Comparison of ENCODE assay signal across 18 cellular contexts in genomic region chr5:131389869-131390265, GRCh38.
DNase-seq lines count a peak whose midpoint lies in the region; ATAC-seq and TF ChIP-seq lines count a peak whose summit lies in the region.
"Had no signal": no experiment of that assay in that cellular context is flagged by ENCODE, and none has a peak within 500 bp of the region (broad histone marks: within the 10 kb centered on the region; RNA-seq: fewer than 3 reads in every experiment).

No MANE protein-coding gene starts in this region.

- H3K9me3 ChIP-seq in effector memory CD4-positive, alpha-beta T cell (ENCODE audit: control insufficient read depth, low read length) = no peaks in the 10 kb centered on the region
- H3K9me3 ChIP-seq in PC-3 (ENCODE audit: low read length) = no peaks in the 10 kb centered on the region
- H3K9me3 ChIP-seq: pancreas had no signal

- H3K27ac ChIP-seq in effector memory CD4-positive, alpha-beta T cell (ENCODE audit: insufficient read depth, low read length, poor library complexity, severe bottlenecking) = peak overlapping the region; percentile 51
- H3K27ac ChIP-seq in PC-3 (ENCODE audit: low read length) = no peak overlapping the region
- H3K27ac ChIP-seq: pancreas had no signal

- peaks cover 23% of the 10 kb centered on the region for H3K4me1 ChIP-seq in effector memory CD4-positive, alpha-beta T cell (ENCODE audit: control insufficient read depth, insufficient read depth, low read length, poor library complexity, severe bottlenecking)
- H3K4me1 ChIP-seq in PC-3 (ENCODE audit: insufficient read depth, low read length) = peaks cover 8% of the 10 kb centered on the region; the same call in 1 of the 2 replicates

- H3K4me2 ChIP-seq in PC-3 (ENCODE audit: low read length) = no peak overlapping the region

- no peaks in the 10 kb centered on the region for H3F3A ChIP-seq in PC-3 (ENCODE audit: low read length, unreplicated experiment)

- H3K36me3 Mint-ChIP-seq in activated naive CD4-positive, alpha-beta T cell treated with anti-CD3 and anti-CD28 coated beads, Interleukin-2, amount 50 U/mL, for 24 hours = peaks cover 37% of the 10 kb centered on the region
- peaks cover 84% of the 10 kb centered on the region for H3K36me3 Mint-ChIP-seq in activated B cell treated with CpG ODN at 0.5 μM for 24 hours (ENCODE audit: low read depth)
- peaks cover 47 to 59% of the 10 kb centered on the region in 2 donors for H3K36me3 Mint-ChIP-seq in stimulated activated naive B cell treated with anti-CD40 and anti-IgM and Interleukin-4, amounts not matched to agents 10 μg/mL and 1 μg/mL and 100 μg/mL, for 72 hours

- H3K79me2 ChIP-seq in PC-3 (ENCODE audit: low read length) = no peaks in the 10 kb centered on the region

- CTCF ChIA-PET in activated B cell treated with CpG ODN at 0.5 μM for 24 hours (lab: Charles Lee) = no interaction called here
- CTCF ChIA-PET in PC-3 (lab: Charles Lee) = no interaction called here

- POLR2A ChIA-PET in activated B cell treated with CpG ODN at 0.5 μM for 24 hours (lab: Charles Lee) (no interaction called here), PC-3 (lab: Charles Lee; ENCODE audit: unreplicated experiment) (no interaction called here)

- intact Hi-C loops in activated B cell treated with CpG ODN at 0.5 μM for 24 hours (cut with micrococcal nuclease) (no loop called here), PC-3 (cut with micrococcal nuclease) (loop anchor here (10.0 kb wide), 1 partner anchor 225 kb away; the partner anchor contains the start of gene HINT1)

- no peaks in the 10 kb centered on the region for H3K9me3 Mint-ChIP-seq in activated naive CD4-positive, alpha-beta T cell treated with anti-CD3 and anti-CD28 coated beads, Interleukin-2, amount 50 U/mL, for 24 hours
- H3K9me3 Mint-ChIP-seq in activated B cell treated with CpG ODN at 0.5 μM for 24 hours = no peaks in the 10 kb centered on the region
- H3K9me3 Mint-ChIP-seq in stimulated activated naive B cell treated with anti-CD40 and anti-IgM and Interleukin-4, amounts not matched to agents 10 μg/mL and 1 μg/mL and 100 μg/mL, for 72 hours = no peaks in the 10 kb centered on the region

- H3K9me2 ChIP-seq in PC-3 (replicated peaks; ENCODE audit: low read length) = no peaks in the 10 kb centered on the region

- H3K36me3 ChIP-seq in effector memory CD4-positive, alpha-beta T cell (ENCODE audit: control insufficient read depth, insufficient read depth, low read length) = peaks cover 34% of the 10 kb centered on the region
- H3K36me3 ChIP-seq in PC-3 (ENCODE audit: low read depth, low read length) = peaks cover 12% of the 10 kb centered on the region

- in situ Hi-C loops in GM13976 (cut with MboI; ENCODE audit: low sequenced_read_pairs, unreplicated experiment) = loop anchor here (25.0 kb wide), 1 partner anchor 228 kb away; the partner anchor contains the start of genes HINT1 and LYRM7

- TF ChIP-seq CTCF in activated B cell treated with CpG ODN at 0.5 μM for 24 hours (IDR thresholded peaks at IDR 0.05) (no peak), PC-3 (conservative IDR thresholded peaks at IDR 0.05; ENCODE audit: low read depth, low read length) (no peak), GM13976 (IDR thresholded peaks at IDR 0.05; ENCODE audit: borderline replicate concordance, control extremely low read depth, extremely low read depth, insufficient read depth, missing control alignments) (no peak)

- peaks cover 81% of the 10 kb centered on the region for H3K4me1 Mint-ChIP-seq in activated naive CD4-positive, alpha-beta T cell treated with anti-CD3 and anti-CD28 coated beads, Interleukin-2, amount 50 U/mL, for 24 hours
- peaks cover 41% of the 10 kb centered on the region for H3K4me1 Mint-ChIP-seq in activated B cell treated with CpG ODN at 0.5 μM for 24 hours
- H3K4me1 Mint-ChIP-seq in stimulated activated naive B cell treated with anti-CD40 and anti-IgM and Interleukin-4, amounts not matched to agents 10 μg/mL and 1 μg/mL and 100 μg/mL, for 72 hours = peaks cover 18 to 53% of the 10 kb centered on the region in 2 donors

- BruUV-seq in PC-3 (replicated peaks; lab: Mats Ljungman, UMichigan) = no TSS peak

- H3K4me3 Mint-ChIP-seq in activated naive CD4-positive, alpha-beta T cell treated with anti-CD3 and anti-CD28 coated beads, Interleukin-2, amount 50 U/mL, for 24 hours = peak overlapping the region; percentile 40
- no peak overlapping the region for H3K4me3 Mint-ChIP-seq in activated B cell treated with CpG ODN at 0.5 μM for 24 hours
- peak overlapping the region; percentile 22 to 42 for H3K4me3 Mint-ChIP-seq in stimulated activated naive B cell treated with anti-CD40 and anti-IgM and Interleukin-4, amounts not matched to agents 10 μg/mL and 1 μg/mL and 100 μg/mL, for 72 hours

- no peak overlapping the region for H3K9ac ChIP-seq in PC-3 (ENCODE audit: low read length)

- no peak overlapping the region for H2AFZ ChIP-seq in PC-3 (ENCODE audit: low read length)

- DNase-seq in activated naive CD4-positive, alpha-beta T cell treated with Interleukin-2 at 50 U/mL for 16 hours = no peak
- DNase-seq in activated B cell treated with CpG ODN at 0.5 μM for 24 hours (no peak), hippocampal formation (lab: John Stamatoyannopoulos, UW) (no peak), PC-3 (no peak), GM13976 (ENCODE audit: low spot score) (no peak)
- no peak for DNase-seq in effector memory CD4-positive, alpha-beta T cell
- DNase-seq in stimulated activated naive B cell treated with anti-CD40 and anti-IgM and Interleukin-4, amounts not matched to agents 10 μg/mL and 1 μg/mL and 100 μg/mL, for 72 hours = no peak
- DNase-seq: activated CD4-positive, CD25-positive, alpha-beta regulatory T cell; amygdala; caudate nucleus; effector CD4-positive, alpha-beta T cell; glutamatergic neuron; NCI-H187 treated with DMSO at 0.1 percent for 48 hours; NCI-H446; pancreas; substantia nigra had no signal

- no peak overlapping the region for H3K4me3 ChIP-seq in effector memory CD4-positive, alpha-beta T cell (ENCODE audit: insufficient read depth, low read depth, low read length, poor library complexity, severe bottlenecking)
- no peak overlapping the region for H3K4me3 ChIP-seq in PC-3 (ENCODE audit: low read length)
- H3K4me3 ChIP-seq: K562, pancreas had no signal

- no peaks in the 10 kb centered on the region for H3K27me3 Mint-ChIP-seq in activated naive CD4-positive, alpha-beta T cell treated with anti-CD3 and anti-CD28 coated beads, Interleukin-2, amount 50 U/mL, for 24 hours
- no peaks in the 10 kb centered on the region for H3K27me3 Mint-ChIP-seq in activated B cell treated with CpG ODN at 0.5 μM for 24 hours
- H3K27me3 Mint-ChIP-seq in stimulated activated naive B cell treated with anti-CD40 and anti-IgM and Interleukin-4, amounts not matched to agents 10 μg/mL and 1 μg/mL and 100 μg/mL, for 72 hours = no peaks in the 10 kb centered on the region

- H3K27me3 ChIP-seq in effector memory CD4-positive, alpha-beta T cell (replicated peaks; ENCODE audit: control insufficient read depth, insufficient read depth, low read length, poor library complexity, severe bottlenecking) = no peaks in the 10 kb centered on the region
- H3K27me3 ChIP-seq in PC-3 (ENCODE audit: low read length) = no peaks in the 10 kb centered on the region
- H3K27me3 ChIP-seq: pancreas had no signal

- peak overlapping the region; percentile 98 for H3K27ac Mint-ChIP-seq in activated naive CD4-positive, alpha-beta T cell treated with anti-CD3 and anti-CD28 coated beads, Interleukin-2, amount 50 U/mL, for 24 hours
- peak overlapping the region; percentile 41 for H3K27ac Mint-ChIP-seq in activated B cell treated with CpG ODN at 0.5 μM for 24 hours
- H3K27ac Mint-ChIP-seq in stimulated activated naive B cell treated with anti-CD40 and anti-IgM and Interleukin-4, amounts not matched to agents 10 μg/mL and 1 μg/mL and 100 μg/mL, for 72 hours = peak overlapping the region; percentile 63

- no peaks in the 10 kb centered on the region for H4K20me1 ChIP-seq in PC-3 (ENCODE audit: low read length)

- ATAC-seq in activated B cell treated with CpG ODN at 0.5 μM for 24 hours (ENCODE audit: low read depth) (no peak), PC-3 (no peak)
- ATAC-seq in stimulated activated naive B cell treated with anti-CD40 and anti-IgM and Interleukin-4, amounts not matched to agents 10 μg/mL and 1 μg/mL and 100 μg/mL, for 72 hours (replicated peaks) = no peak
- ATAC-seq: K562, pancreas had no signal

Comparison
In these comparisons a context has a peak if more than half of its experiments do, and no peak if none do; other contexts are left out.
1. H3K27ac Mint-ChIP-seq: peak in every context shown above with its lines; median percentile 98 in activated naive CD4-positive, alpha-beta T cell treated with anti-CD3 and anti-CD28 coated beads, Interleukin-2, amount 50 U/mL, for 24 hours; 63 in stimulated activated naive B cell treated with anti-CD40 and anti-IgM and Interleukin-4, amounts not matched to agents 10 μg/mL and 1 μg/mL and 100 μg/mL, for 72 hours; 41 in activated B cell treated with CpG ODN at 0.5 μM for 24 hours.